In the genomic region with DNA sequence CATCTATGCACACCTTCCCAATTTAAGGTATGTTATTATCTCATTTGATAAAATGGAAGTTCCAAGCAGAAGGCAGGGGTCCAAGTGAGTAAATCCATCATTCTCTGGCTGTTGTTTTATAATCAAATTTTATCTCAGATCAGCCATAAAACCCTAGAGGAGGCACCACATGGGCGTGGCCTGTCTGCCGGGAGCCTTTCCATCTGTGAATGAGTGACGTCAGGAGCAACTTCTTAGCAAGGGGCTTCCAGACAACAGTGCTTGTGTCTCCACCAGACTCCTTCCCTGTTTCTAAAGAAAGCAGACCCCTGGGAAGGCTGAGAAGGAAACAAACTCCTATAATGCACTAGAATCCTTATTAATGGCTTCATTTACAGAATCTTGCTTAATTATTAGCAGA, we compare ENCODE assay signal across 21 cellular contexts. TPM values are rescaled to one million over a fixed set of nuclear protein-coding genes. Genes with fewer than 3 reads are reported as not detected.
DNase-seq lines count a peak whose midpoint lies in the region; ATAC-seq and TF ChIP-seq lines count a peak whose summit lies in the region.
"Had no signal": no experiment of that assay in that cellular context is flagged by ENCODE, and none has a peak within 500 bp of the region (broad histone marks: within the 10 kb centered on the region; RNA-seq: fewer than 3 reads in every experiment).

No MANE protein-coding gene starts in this region.

- no peak for ATAC-seq in HG03378 (IDR thresholded peaks at IDR 0.05; ENCODE audit: unreplicated experiment)
- no peak for ATAC-seq in HG02763 (IDR thresholded peaks at IDR 0.05; ENCODE audit: unreplicated experiment)
- ATAC-seq: GM12878 had no signal

- no peak overlapping the region for H3K4me3 Mint-ChIP-seq in glutamatergic neuron (ENCODE audit: unreplicated experiment)
- H3K4me3 Mint-ChIP-seq: B cell; CD4-positive, CD25-positive, alpha-beta regulatory T cell had no signal

- H3K4me1 ChIP-seq in BE2C: peaks cover 11% of the 10 kb centered on the region
- H3K4me1 ChIP-seq: Caco-2 had no signal

- DNase-seq in NCI-H82 (lab: John Stamatoyannopoulos, UW) (peak; percentile 72), NCI-H82 treated with DMSO at 0.1 percent for 48 hours (lab: John Stamatoyannopoulos, UW; ENCODE audit: unreplicated experiment) (no peak), BE2C (peak; percentile 64), NCI-H526 (lab: John Stamatoyannopoulos, UW) (peak; percentile 60 to 79), glutamatergic neuron (peak; percentile 21), DMS153 (lab: John Stamatoyannopoulos, UW) (no peak)
- DNase-seq: 8988T; C1 segment of cervical spinal cord; Caco-2; CD4-positive, CD25-positive, alpha-beta regulatory T cell; DMS53; DND-41; EL; GM23248; HCEC 1CT had no signal

- H3K4me3 ChIP-seq in BE2C (ENCODE audit: low read depth, low read length): no peak overlapping the region
- H3K4me3 ChIP-seq: GM12878, GM23248 had no signal

- TF ChIP-seq CTCF in BE2C (IDR thresholded peaks at IDR 0.05; ENCODE audit: low read depth, low read length) (no peak), glutamatergic neuron (IDR thresholded peaks at IDR 0.05; ENCODE audit: partially characterized antibody, unreplicated experiment) (no peak)

- H3K27me3 ChIP-seq in BE2C: no peaks in the 10 kb centered on the region

- no peaks in the 10 kb centered on the region for H3K9me3 Mint-ChIP-seq in glutamatergic neuron (ENCODE audit: unreplicated experiment)

- H3K27ac Mint-ChIP-seq in glutamatergic neuron (ENCODE audit: unreplicated experiment): no peak overlapping the region
- H3K27ac Mint-ChIP-seq: B cell; CD4-positive, CD25-positive, alpha-beta regulatory T cell had no signal

- H3K27me3 Mint-ChIP-seq in glutamatergic neuron (ENCODE audit: unreplicated experiment): peaks cover 3% of the 10 kb centered on the region

- H3K4me1 Mint-ChIP-seq in glutamatergic neuron (ENCODE audit: low read depth, unreplicated experiment): peaks cover 2% of the 10 kb centered on the region
- H3K4me1 Mint-ChIP-seq: B cell; CD4-positive, CD25-positive, alpha-beta regulatory T cell had no signal

- H3K36me3 Mint-ChIP-seq in glutamatergic neuron (ENCODE audit: unreplicated experiment): peaks cover 5% of the 10 kb centered on the region
- H3K36me3 Mint-ChIP-seq: CD4-positive, CD25-positive, alpha-beta regulatory T cell had no signal

- H3K36me3 ChIP-seq in BE2C: no peaks in the 10 kb centered on the region

- H3K9me3 ChIP-seq in BE2C: no peaks in the 10 kb centered on the region
- H3K9me3 ChIP-seq: Caco-2 had no signal

RNA-seq across cellular contexts. Expression of a gene that starts 13.5 kb away (rescaled TPM):
- polyA plus RNA-seq in BE2C (2012; ENCODE audit: insufficient read depth, insufficient read length, low read depth): 4.7 TPM
- 109 TPM for total RNA-seq in glutamatergic neuron (ENCODE audit: unreplicated experiment)
- total RNA-seq: B cell; Caco-2; CD4-positive, CD25-positive, alpha-beta regulatory T cell; G401; GM12878; HT-29 had no signal
- polyA plus RNA-seq: CD4-positive, CD25-positive, alpha-beta regulatory T cell; GM12878 had no signal

Comparison
In these comparisons a context has a peak if more than half of its experiments do, and no peak if none do; other contexts are left out.
1. DNase-seq: peak in NCI-H82 (single experiment), BE2C (single experiment), NCI-H526 (2 of 2) and glutamatergic neuron (single experiment); none in NCI-H82 treated with DMSO at 0.1 percent for 48 hours (single experiment) and DMS153 (single experiment).